Comparison of ENCODE assay signal across 1 cellular context in the genomic region with DNA sequence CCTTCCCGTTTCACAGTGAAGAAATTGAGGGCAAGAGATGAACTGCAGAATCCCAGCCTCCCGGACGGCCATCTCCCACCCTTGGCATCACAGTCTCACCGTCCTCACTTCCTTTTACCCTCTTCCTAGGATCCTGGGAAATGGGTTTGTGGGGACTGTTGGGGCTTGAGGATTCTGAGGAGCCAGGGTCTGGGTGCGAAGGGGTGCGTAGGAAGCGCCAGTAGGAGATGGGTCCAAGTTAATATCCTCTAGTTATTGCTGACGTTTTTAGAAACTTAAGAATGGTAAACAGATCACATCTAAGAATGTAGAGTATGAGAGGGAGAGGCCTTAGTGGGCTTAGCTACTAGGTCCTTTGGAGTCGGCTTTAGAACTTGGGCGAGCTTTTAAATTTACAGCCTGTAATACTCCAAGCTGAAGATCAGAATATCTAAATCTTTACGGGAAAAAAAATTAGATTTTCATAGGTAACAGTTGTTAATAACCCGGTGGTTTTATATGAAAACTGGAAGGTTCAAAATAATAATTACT.
TF ChIP-seq lines count a peak whose summit lies in the region.

No MANE protein-coding gene starts in this region.

TF ChIP-seq in GM23338, 12 proteins besides CTCF, POLR2A, EP300 and RAD21 (continued from another document):
- no peak for TF ChIP-seq REST (IDR thresholded peaks at IDR 0.05; ENCODE audit: unreplicated experiment)
